ENCODE assay signal across 1 cellular context in genomic region chr6:79810878-79811277, GRCh38.
TF ChIP-seq lines count a peak whose summit lies in the region.

No MANE protein-coding gene starts in this region.

TF ChIP-seq in SK-N-SH treated with all-trans-retinoic acid at 6 μM for 48 hours, 23 proteins besides CTCF, POLR2A, EP300 and RAD21 (continued from another document):
- TF ChIP-seq TSHZ2 (CRISPR knock-in tag; IDR thresholded peaks at IDR 0.05): no peak
- no peak for TF ChIP-seq ZNF8 (CRISPR knock-in tag; IDR thresholded peaks at IDR 0.05)
- TF ChIP-seq TOX (CRISPR knock-in tag; IDR thresholded peaks at IDR 0.05; ENCODE audit: borderline replicate concordance): no peak
- no peak for TF ChIP-seq ZFP30 (CRISPR knock-in tag; IDR thresholded peaks at IDR 0.05)
- no peak for TF ChIP-seq GLIS3 (CRISPR knock-in tag; IDR thresholded peaks at IDR 0.05)
- no peak for TF ChIP-seq ZNF70 (CRISPR knock-in tag; IDR thresholded peaks at IDR 0.05)
- TF ChIP-seq TCF4 (CRISPR knock-in tag; IDR thresholded peaks at IDR 0.05; ENCODE audit: borderline replicate concordance): no peak
- no peak for TF ChIP-seq RARB (CRISPR knock-in tag; IDR thresholded peaks at IDR 0.05)
- TF ChIP-seq SNAI2 (CRISPR knock-in tag; IDR thresholded peaks at IDR 0.05): no peak
- TF ChIP-seq, protein P1, sequence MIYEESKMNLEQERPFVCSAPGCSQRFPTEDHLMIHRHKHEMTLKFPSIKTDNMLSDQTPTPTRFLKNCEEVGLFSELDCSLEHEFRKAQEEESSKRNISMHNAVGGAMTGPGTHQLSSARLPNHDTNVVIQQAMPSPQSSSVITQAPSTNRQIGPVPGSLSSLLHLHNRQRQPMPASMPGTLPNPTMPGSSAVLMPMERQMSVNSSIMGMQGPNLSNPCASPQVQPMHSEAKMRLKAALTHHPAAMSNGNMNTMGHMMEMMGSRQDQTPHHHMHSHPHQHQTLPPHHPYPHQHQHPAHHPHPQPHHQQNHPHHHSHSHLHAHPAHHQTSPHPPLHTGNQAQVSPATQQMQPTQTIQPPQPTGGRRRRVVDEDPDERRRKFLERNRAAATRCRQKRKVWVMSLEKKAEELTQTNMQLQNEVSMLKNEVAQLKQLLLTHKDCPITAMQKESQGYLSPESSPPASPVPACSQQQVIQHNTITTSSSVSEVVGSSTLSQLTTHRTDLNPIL (CRISPR knock-in tag; IDR thresholded peaks at IDR 0.05; ENCODE audit: low read depth): no peak
- no peak for TF ChIP-seq CSDC2 (CRISPR knock-in tag; IDR thresholded peaks at IDR 0.05)
TF ChIP-seq in SK-N-SH treated with all-trans-retinoic acid at 6 μM for 48 hours: peak in this region for 0.
